In the genomic region with DNA sequence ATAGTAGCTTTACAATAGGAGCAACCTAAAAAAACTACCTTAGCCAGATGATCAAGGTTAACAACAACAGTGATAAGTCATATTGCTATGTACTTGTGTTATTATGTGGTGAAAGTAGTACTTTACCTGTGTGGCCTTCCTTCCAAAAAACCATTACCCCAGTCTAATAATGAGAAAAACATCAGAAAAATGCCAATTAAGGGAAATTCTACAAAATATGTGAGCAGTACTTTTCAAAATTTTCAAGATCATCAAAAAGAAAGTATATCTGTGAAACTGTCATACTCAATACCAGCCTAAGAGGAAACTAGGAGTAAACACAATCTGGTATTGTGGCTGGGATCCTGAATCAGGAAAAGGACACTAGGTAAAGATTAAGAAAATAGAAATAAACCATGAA, we compare ENCODE assay signal across 29 cellular contexts.
"Had no signal": no experiment of that assay in that cellular context is flagged by ENCODE, and none has a peak within 500 bp of the region (broad histone marks: within the 10 kb centered on the region; RNA-seq: fewer than 3 reads in every experiment).

No MANE protein-coding gene starts in this region.

- H3K27me3 Mint-ChIP-seq: dendritic cell treated with granulocyte-macrophage colony-stimulating factor and Interleukin-4, amounts not matched to agents 40 ng/mL and 50 ng/mL, for 4 days; effector memory CD8-positive, alpha-beta T cell had no signal

- H3K4me3 ChIP-seq: colonic mucosa, coronary artery, dorsolateral prefrontal cortex, esophagus muscularis mucosa, esophagus squamous epithelium, gastrocnemius medialis, gastroesophageal sphincter, heart left ventricle, heart right ventricle had no signal

- H3K9me3 ChIP-seq: colonic mucosa, esophagus squamous epithelium, gastrocnemius medialis had no signal

- ATAC-seq: effector memory CD8-positive, alpha-beta T cell; esophagus mucosa; foreskin keratinocyte; gastrocnemius medialis; gastroesophageal sphincter; heart left ventricle; heart right ventricle had no signal

- H3K27ac Mint-ChIP-seq: dendritic cell treated with granulocyte-macrophage colony-stimulating factor and Interleukin-4, amounts not matched to agents 40 ng/mL and 50 ng/mL, for 4 days; effector memory CD8-positive, alpha-beta T cell; endodermal cell had no signal

- H3K27me3 ChIP-seq: colonic mucosa, esophagus muscularis mucosa, esophagus squamous epithelium, foreskin keratinocyte, gastrocnemius medialis, gastroesophageal sphincter, heart left ventricle, heart right ventricle had no signal

- H3K27ac ChIP-seq: colonic mucosa, coronary artery, dorsolateral prefrontal cortex, epithelial cell of prostate, esophagus muscularis mucosa, esophagus squamous epithelium, foreskin keratinocyte, gastrocnemius medialis, gastroesophageal sphincter, heart left ventricle, heart right ventricle had no signal

- FAIRE-seq: colon, endometrium, endothelial cell of umbilical vein, frontal cortex had no signal

- H3K36me3 ChIP-seq: colonic mucosa, esophagus muscularis mucosa, esophagus squamous epithelium, gastrocnemius medialis, gastroesophageal sphincter, heart left ventricle, heart right ventricle had no signal

- H3K4me3 Mint-ChIP-seq: dendritic cell treated with granulocyte-macrophage colony-stimulating factor and Interleukin-4, amounts not matched to agents 40 ng/mL and 50 ng/mL, for 4 days; effector memory CD8-positive, alpha-beta T cell; endodermal cell had no signal

- DNase-seq: colonic mucosa; cortex of kidney; dermis blood vessel endothelial cell; dorsolateral prefrontal cortex; effector CD4-positive, alpha-beta T cell; effector CD8-positive, alpha-beta T cell; effector memory CD4-positive, alpha-beta T cell; effector memory CD8-positive, alpha-beta T cell; endodermal cell; erythroblast; esophagus squamous epithelium; foreskin fibroblast; foreskin keratinocyte; foreskin melanocyte; gastrocnemius medialis; glutamatergic neuron; head of caudate nucleus; heart left ventricle; heart right ventricle had no signal

- H3K4me1 ChIP-seq: colonic mucosa, esophagus muscularis mucosa, esophagus squamous epithelium, foreskin keratinocyte, gastrocnemius medialis, gastroesophageal sphincter, heart left ventricle, heart right ventricle had no signal
